Comparison of ENCODE assay signal across 21 cellular contexts in the genomic region with DNA sequence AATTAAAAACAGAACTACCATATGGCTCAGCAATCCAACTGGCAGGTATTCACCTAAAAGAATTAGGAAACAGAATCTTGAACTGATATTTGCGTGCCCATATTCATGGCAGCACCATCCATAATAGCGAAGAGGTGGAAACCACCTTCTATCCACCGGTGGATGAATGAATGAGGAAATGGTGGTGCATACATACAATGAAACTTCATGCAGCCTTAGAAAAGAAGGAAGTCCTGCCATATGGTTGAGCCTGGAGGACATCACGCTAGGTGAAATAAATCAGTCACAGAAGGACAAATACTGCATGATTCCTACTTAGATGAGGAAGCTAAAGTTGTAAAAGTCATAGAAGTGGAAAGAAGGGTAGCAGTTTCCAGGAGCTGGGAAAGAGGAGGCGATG. TPM values are rescaled to one million over a fixed set of nuclear protein-coding genes. Genes with fewer than 3 reads are reported as not detected.
A peak's percentile ranks its signal among the peaks of the same experiment; 100 is the strongest.
DNase-seq lines count a peak whose midpoint lies in the region; ATAC-seq, FAIRE-seq and TF ChIP-seq lines count a peak whose summit lies in the region.
"Had no signal": no experiment of that assay in that cellular context is flagged by ENCODE, and none has a peak within 500 bp of the region (broad histone marks: within the 10 kb centered on the region; RNA-seq: fewer than 3 reads in every experiment).

No MANE protein-coding gene starts in this region.

- peaks cover 48 to 50% of the 10 kb centered on the region in 2 donors for H3K36me3 Mint-ChIP-seq in naive B cell

- peaks cover 1% of the 10 kb centered on the region; the same call in 1 of the 2 replicates for H3K79me2 ChIP-seq in OCI-LY1 (ENCODE audit: insufficient read depth, low read length)

- H3K4me3 Mint-ChIP-seq in naive B cell, result peak overlapping the region; percentile 36 to 85 (median 66)
- H3K4me3 Mint-ChIP-seq: CD4-positive, alpha-beta T cell had no signal

- peaks cover 39% of the 10 kb centered on the region for H3K36me3 ChIP-seq in BLaER1
- peaks cover 38% of the 10 kb centered on the region for H3K36me3 ChIP-seq in OCI-LY1 (ENCODE audit: insufficient read depth, low read length)
- H3K36me3 ChIP-seq: BE2C, Peyer's patch, SJCRH30 had no signal

- no peak overlapping the region for H3K4me3 ChIP-seq in BLaER1
- H3K4me3 ChIP-seq in OCI-LY1 (ENCODE audit: low read depth, low read length, poor library complexity, severe bottlenecking), result no peak overlapping the region
- H3K4me3 ChIP-seq: A549, Peyer's patch, SJCRH30 had no signal

- no peaks in the 10 kb centered on the region for H3K27me3 ChIP-seq in BLaER1
- H3K27me3 ChIP-seq in OCI-LY1 (ENCODE audit: insufficient read depth, low read length), result no peaks in the 10 kb centered on the region
- H3K27me3 ChIP-seq: Peyer's patch had no signal

- DNase-seq in GM18507 (ENCODE audit: extremely low spot score, insufficient read length, low read depth) (no peak), naive B cell (peak; percentile 76), retina (no peak)
- DNase-seq: BE2C; Caco-2; CD4-positive, alpha-beta T cell; DMS 273 treated with DMSO at 0.1 percent for 48 hours; DMS79 treated with DMSO at 0.1 percent for 48 hours; MM.1S; NCI-H1417; NCI-H187; NCI-H446; NCI-H526 treated with DMSO at 0.1 percent for 48 hours; Peyer's patch; SJCRH30 had no signal

- no peaks in the 10 kb centered on the region for H3K9me3 Mint-ChIP-seq in naive B cell
- H3K9me3 Mint-ChIP-seq: CD4-positive, alpha-beta T cell had no signal

- H3F3A ChIP-seq in OCI-LY1 (ENCODE audit: insufficient read depth, low read length), result peaks cover 9% of the 10 kb centered on the region; the same call in 1 of the 2 replicates

- H3K27me3 Mint-ChIP-seq in naive B cell, result no peaks in the 10 kb centered on the region

- peak overlapping the region; percentile 0 to 95 (median 76) for H3K27ac Mint-ChIP-seq in naive B cell
- H3K27ac Mint-ChIP-seq: CD4-positive, alpha-beta T cell had no signal

- H3K4me1 Mint-ChIP-seq in naive B cell, result peaks cover 74 to 92% (median 90%) of the 10 kb centered on the region in 3 donors

- ATAC-seq in naive B cell (ENCODE audit: low read depth in 2 of 2), result peak; percentile 86
- ATAC-seq in HG02571 (IDR thresholded peaks at IDR 0.05; ENCODE audit: unreplicated experiment), result no peak
- no peak for ATAC-seq in SK-N-SH treated with all-trans-retinoic acid at 6 μM for 48 hours
- ATAC-seq: A549 had no signal

- no peak overlapping the region for H2AFZ ChIP-seq in OCI-LY1 (ENCODE audit: low read length)

- TF ChIP-seq CTCF in OCI-LY1 (IDR thresholded peaks at IDR 0.05; ENCODE audit: low read length), result no peak

- H3K4me1 ChIP-seq in BLaER1 (peaks cover 87% of the 10 kb centered on the region), OCI-LY1 (ENCODE audit: insufficient read depth, low read length, severe bottlenecking) (peaks cover 93% of the 10 kb centered on the region)
- H3K4me1 ChIP-seq: A549, BE2C, Caco-2, Peyer's patch, SJCRH30 had no signal

- H3K27ac ChIP-seq in BLaER1 (peak overlapping the region; percentile 39), OCI-LY1 (ENCODE audit: low read depth, low read length, poor library complexity, severe bottlenecking) (peak overlapping the region; percentile 73)
- H3K27ac ChIP-seq: A549, Peyer's patch, SJCRH30 had no signal

- H3K9me3 ChIP-seq in BLaER1, result no peaks in the 10 kb centered on the region
- no peaks in the 10 kb centered on the region for H3K9me3 ChIP-seq in OCI-LY1 (ENCODE audit: low read length)
- H3K9me3 ChIP-seq: A549, BE2C, Caco-2, Peyer's patch, SJCRH30 had no signal

- H3K4me2 ChIP-seq in BLaER1 (peak overlapping the region; percentile 53), OCI-LY1 (ENCODE audit: low read length) (peak overlapping the region; percentile 11; the same call in 1 of the 2 replicates)
- H3K4me2 ChIP-seq: A549 had no signal

- peaks cover 17% of the 10 kb centered on the region for H4K20me1 ChIP-seq in BLaER1
- H4K20me1 ChIP-seq in OCI-LY1 (ENCODE audit: insufficient read depth, low read length), result no peaks in the 10 kb centered on the region

- no peaks in the 10 kb centered on the region for H3K9me2 ChIP-seq in OCI-LY1 (ENCODE audit: low read depth, low read length)

- peak; percentile 76 for FAIRE-seq in GM18507 (lab: Jason Lieb, UNC)
- FAIRE-seq: A549, H54 had no signal

- H3K9ac ChIP-seq in BLaER1 (no peak overlapping the region), OCI-LY1 (ENCODE audit: low read length) (no peak overlapping the region)

TF ChIP-seq in SK-N-SH treated with all-trans-retinoic acid at 6 μM for 48 hours, 23 proteins besides CTCF, POLR2A, EP300 and RAD21:
- no peak for TF ChIP-seq OSR1 (CRISPR knock-in tag; IDR thresholded peaks at IDR 0.05)
- no peak for TF ChIP-seq ZNF565 (CRISPR knock-in tag; conservative IDR thresholded peaks at IDR 0.05; ENCODE audit: low read depth)
- no peak for TF ChIP-seq ZNF70 (CRISPR knock-in tag; IDR thresholded peaks at IDR 0.05)
- TF ChIP-seq, protein P1, sequence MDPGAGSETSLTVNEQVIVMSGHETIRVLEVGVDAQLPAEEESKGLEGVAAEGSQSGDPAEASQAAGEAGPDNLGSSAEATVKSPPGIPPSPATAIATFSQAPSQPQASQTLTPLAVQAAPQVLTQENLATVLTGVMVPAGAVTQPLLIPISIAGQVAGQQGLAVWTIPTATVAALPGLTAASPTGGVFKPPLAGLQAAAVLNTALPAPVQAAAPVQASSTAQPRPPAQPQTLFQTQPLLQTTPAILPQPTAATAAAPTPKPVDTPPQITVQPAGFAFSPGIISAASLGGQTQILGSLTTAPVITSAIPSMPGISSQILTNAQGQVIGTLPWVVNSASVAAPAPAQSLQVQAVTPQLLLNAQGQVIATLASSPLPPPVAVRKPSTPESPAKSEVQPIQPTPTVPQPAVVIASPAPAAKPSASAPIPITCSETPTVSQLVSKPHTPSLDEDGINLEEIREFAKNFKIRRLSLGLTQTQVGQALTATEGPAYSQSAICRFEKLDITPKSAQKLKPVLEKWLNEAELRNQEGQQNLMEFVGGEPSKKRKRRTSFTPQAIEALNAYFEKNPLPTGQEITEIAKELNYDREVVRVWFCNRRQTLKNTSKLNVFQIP (CRISPR knock-in tag; IDR thresholded peaks at IDR 0.05; ENCODE audit: borderline replicate concordance, low read depth), result no peak
TF ChIP-seq in SK-N-SH treated with all-trans-retinoic acid at 6 μM for 48 hours: peak in this region for 0.

RNA-seq across cellular contexts. Expression of a gene that starts 6.6 kb away (rescaled TPM):
- 1,000 to 10,000 TPM; 3,311 to 6,921 (median 4,382) TPM for polyA plus RNA-seq in naive B cell (ENCODE audit: low read depth in 6 of 6)
- polyA plus RNA-seq: A549 had no signal

RNA-seq across cellular contexts. Expression of a gene that starts 21.1 kb away (rescaled TPM):
- polyA plus RNA-seq in naive B cell (ENCODE audit: low read depth in 6 of 6), result 10 to 100 TPM; 15.0 to 44.0 (median 35.9) TPM
- polyA plus RNA-seq: A549 had no signal

Comparison
In these comparisons a context has a peak if more than half of its experiments do, and no peak if none do; other contexts are left out.
1. ATAC-seq: peak in naive B cell (2 of 2); none in HG02571 (single experiment) and SK-N-SH treated with all-trans-retinoic acid at 6 μM for 48 hours (single experiment).